17 cellular contexts compared by ENCODE assay signal in the genomic region with DNA sequence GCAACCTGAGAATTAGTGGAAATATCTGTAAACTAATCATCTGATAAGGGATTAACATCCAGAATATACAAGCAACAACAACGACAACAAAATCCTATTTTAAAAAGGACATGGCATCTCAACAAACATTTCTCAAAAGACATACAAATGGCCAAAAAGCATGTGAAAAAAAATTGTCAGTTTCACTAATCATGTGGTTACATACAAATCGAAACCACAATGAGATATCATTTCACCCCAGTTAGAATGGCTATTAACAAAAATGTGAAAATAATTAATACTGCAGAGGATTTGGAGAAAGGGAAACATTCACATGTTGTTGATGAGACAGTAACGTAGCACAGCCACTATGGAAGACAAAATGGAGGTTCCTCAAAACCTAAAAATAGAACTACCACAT.
A peak's percentile ranks its signal among the peaks of the same experiment; 100 is the strongest.
DNase-seq lines count a peak whose midpoint lies in the region; ATAC-seq, FAIRE-seq and TF ChIP-seq lines count a peak whose summit lies in the region.
"Had no signal": no experiment of that assay in that cellular context is flagged by ENCODE, and none has a peak within 500 bp of the region (broad histone marks: within the 10 kb centered on the region; RNA-seq: fewer than 3 reads in every experiment).

No MANE protein-coding gene starts in this region.

- 72% methylated on average over 3 of the region's 3 CpGs for WGBS in K562 (ENCODE audit: insufficient coverage, low coverage, missing lambda C conversion rate)

- no peak for TF ChIP-seq RAD21 in K562 (CRISPR knock-in tag; conservative IDR thresholded peaks at IDR 0.05 in 1 of 2, IDR thresholded peaks at IDR 0.05 in 1 of 2)

- H3K36me3 ChIP-seq in K562 (ENCODE audit: control insufficient read depth, insufficient read depth, low read length) = peaks cover 19% of the 10 kb centered on the region
- H3K36me3 ChIP-seq: HAP-1 had no signal

- H3K27me3 ChIP-seq in K562 (ENCODE audit: control insufficient read depth in 2 of 2, insufficient read depth in 2 of 2, low read length in 2 of 2) = no peaks in the 10 kb centered on the region

- no peak overlapping the region for H3K27ac ChIP-seq in K562 (ENCODE audit: extremely low read depth, low read depth, low read length)

- no peak overlapping the region for H2AFZ ChIP-seq in K562 (ENCODE audit: low read depth, low read length)

- BruUV-seq in K562 (replicated peaks; lab: Mats Ljungman, UMichigan) = no TSS peak

- intact Hi-C loops in K562 (cut with micrococcal nuclease) = loop anchor here (2.0 to 5.0 kb wide), 3 partner anchors 43 to 294 kb away; no protein-coding TSS in a partner anchor

- TF ChIP-seq EP300 in K562 (IDR thresholded peaks at IDR 0.05; ENCODE audit: low read length) = no peak

- ATAC-seq in K562 (no peak), GM21737 (IDR thresholded peaks at IDR 0.05; ENCODE audit: unreplicated experiment) (no peak), HG03565 (IDR thresholded peaks at IDR 0.05; ENCODE audit: unreplicated experiment) (no peak), GM18861 (IDR thresholded peaks at IDR 0.05; ENCODE audit: unreplicated experiment) (no peak)

- peaks cover 0 to 2% of the 10 kb centered on the region in 2 experiments; a peak in 2 of 5 replicates for H3K4me1 ChIP-seq in K562 (replicated peaks in 1 of 2; ENCODE audit: control insufficient read depth in 2 of 2, insufficient read depth in 2 of 2, low read length in 2 of 2)

- TF ChIP-seq POLR2A in H54 (IDR thresholded peaks at IDR 0.05; ENCODE audit: low read depth, low read length) (no peak), K562 (conservative IDR thresholded peaks at IDR 0.05) (no peak)

- no peak overlapping the region for H3K4me2 ChIP-seq in K562 (ENCODE audit: insufficient read depth, low read length)

- no peaks in the 10 kb centered on the region for H4K20me1 ChIP-seq in K562 (replicated peaks; ENCODE audit: control insufficient read depth, insufficient read depth, low read length)

- H3K9me1 ChIP-seq in K562 (ENCODE audit: control insufficient read depth, insufficient read depth, low read length) = no peaks in the 10 kb centered on the region

- CTCF ChIA-PET in K562 (lab: Yijun Ruan, JAX; ENCODE audit: low intra/inter-chr PET ratio) = no interaction called here

- POLR2A ChIA-PET in K562 (lab: Yijun Ruan, JAX) = no interaction called here

- peaks cover 17% of the 10 kb centered on the region; the same call in 2 of the 3 replicates for H3K79me2 ChIP-seq in K562 (ENCODE audit: control insufficient read depth, insufficient read depth, low read length)

- DNase-seq in GM12865 (ENCODE audit: low read depth) (peak; percentile 43), H54 (ENCODE audit: insufficient read length, low spot score) (no peak), OCI-M1 (lab: John Stamatoyannopoulos, UW) (peak; percentile 13), K562 (ENCODE audit: extremely low read depth in 1 of 4, low spot score in 3 of 4) (no peak), NCI-H345 treated with DMSO at 0.1 percent for 48 hours (lab: John Stamatoyannopoulos, UW; ENCODE audit: unreplicated experiment) (no peak)
- DNase-seq: C1 segment of cervical spinal cord; CD4-positive, alpha-beta memory T cell; DMS79 treated with DMSO at 0.1 percent for 48 hours; EL; GOT3 had no signal

- in situ Hi-C loops in K562 (cut with MboI) = loop anchor here (10.0 to 25.0 kb wide), 2 partner anchors 286 to 558 kb away; partner anchors contain the start of gene CAVIN4

- TF ChIP-seq CTCF in GM12865 (IDR thresholded peaks at IDR 0.05; ENCODE audit: insufficient read depth, low read depth, low read length, missing control alignments) (no peak), K562 (IDR thresholded peaks at IDR 0.05 in 2 of 3, conservative IDR thresholded peaks at IDR 0.05 in 1 of 3; ENCODE audit: insufficient read depth in 2 of 3, low read depth in 1 of 3, low read length in 3 of 3) (no peak)

- FAIRE-seq in H54 (lab: Jason Lieb, UNC) (peak; percentile 88), K562 (lab: Jason Lieb, UNC) (no peak)
- FAIRE-seq: A204.1, G401.6, HTR-8/SVneo had no signal

- no peak overlapping the region for H3K9ac ChIP-seq in K562 (ENCODE audit: insufficient read depth in 1 of 2, low read depth in 2 of 2, low read length in 2 of 2)

- no peak overlapping the region for H3K4me3 ChIP-seq in GM12865 (ENCODE audit: low read depth, low read length)
- H3K4me3 ChIP-seq in K562 = no peak overlapping the region
- H3K4me3 ChIP-seq: HAP-1 had no signal

- peaks cover 5% of the 10 kb centered on the region; the same call in 1 of the 2 replicates for H3K9me3 ChIP-seq in K562 (replicated peaks; ENCODE audit: control insufficient read depth, insufficient read depth, low read depth, low read length)
- H3K9me3 ChIP-seq: HAP-1 had no signal

TF ChIP-seq in K562, 482 proteins besides CTCF, POLR2A, EP300 and RAD21:
- no peak for TF ChIP-seq BRD9 (IDR thresholded peaks at IDR 0.05; ENCODE audit: low read depth, partially characterized antibody)
- 0 out of 2 replicates have a peak, but pooled peaks have one; percentile 37 for TF ChIP-seq MEF2D (tag; conservative IDR thresholded peaks at IDR 0.05; ENCODE audit: low read depth)

Comparison
In these comparisons a context has a peak if more than half of its experiments do, and no peak if none do; other contexts are left out.
1. DNase-seq: peak in GM12865 (single experiment) and OCI-M1 (single experiment); none in H54 (single experiment), K562 (0 of 4) and NCI-H345 treated with DMSO at 0.1 percent for 48 hours (single experiment).